Comparison of ENCODE assay signal across 1 cellular context in genomic region chr17:77247048-77247541, GRCh38.
TF ChIP-seq lines count a peak whose summit lies in the region.

No MANE protein-coding gene starts in this region.

TF ChIP-seq in HepG2, 621 proteins besides CTCF, POLR2A, EP300 and RAD21 (continued from another document and continues in another):
- TF ChIP-seq ZNF280B (CRISPR knock-in tag; IDR thresholded peaks at IDR 0.05; ENCODE audit: borderline replicate concordance) (no peak; the same call in 1 of the 2 replicates), MTF2 (CRISPR knock-in tag; IDR thresholded peaks at IDR 0.05; ENCODE audit: borderline replicate concordance) (peak; percentile 99), NCOA2 (CRISPR knock-in tag; IDR thresholded peaks at IDR 0.05) (no peak), CEBPZ (IDR thresholded peaks at IDR 0.05; ENCODE audit: low read length) (no peak), PLSCR1 (CRISPR knock-in tag; IDR thresholded peaks at IDR 0.05; ENCODE audit: borderline replicate concordance) (0 out of 2 replicates have a peak, but pooled peaks have one; percentile 53), ZNF253 (CRISPR knock-in tag; IDR thresholded peaks at IDR 0.05; ENCODE audit: borderline replicate concordance) (peak; percentile 68; the same call in 1 of the 2 replicates), FOSL1 (CRISPR knock-in tag; IDR thresholded peaks at IDR 0.05; ENCODE audit: borderline replicate concordance) (no peak), ZNF44 (CRISPR knock-in tag; IDR thresholded peaks at IDR 0.05) (no peak), ZNF362 (CRISPR knock-in tag; IDR thresholded peaks at IDR 0.05; ENCODE audit: borderline replicate concordance) (no peak), POLR2AphosphoS2 (IDR thresholded peaks at IDR 0.05; ENCODE audit: low read depth, low read length) (no peak), MEIS1 (CRISPR knock-in tag; IDR thresholded peaks at IDR 0.05; ENCODE audit: borderline replicate concordance) (peak; percentile 93; the same call in 1 of the 2 replicates), E2F2 (CRISPR knock-in tag; IDR thresholded peaks at IDR 0.05; ENCODE audit: borderline replicate concordance) (peak; percentile 72; the same call in 1 of the 2 replicates), ZNF513 (CRISPR knock-in tag; conservative IDR thresholded peaks at IDR 0.05) (0 out of 2 replicates have a peak, but pooled peaks have one; percentile 77), ZNF766 (CRISPR knock-in tag; IDR thresholded peaks at IDR 0.05; ENCODE audit: borderline replicate concordance) (no peak; the same call in 1 of the 2 replicates), FLYWCH1 (CRISPR knock-in tag; IDR thresholded peaks at IDR 0.05) (no peak), ZBTB37 (CRISPR knock-in tag; IDR thresholded peaks at IDR 0.05) (no peak), ZNF12 (CRISPR knock-in tag; IDR thresholded peaks at IDR 0.05) (no peak), ZBTB1 (CRISPR knock-in tag; IDR thresholded peaks at IDR 0.05; ENCODE audit: borderline replicate concordance) (no peak), JUND (CRISPR knock-in tag; IDR thresholded peaks at IDR 0.05) (no peak), SALL1 (CRISPR knock-in tag; IDR thresholded peaks at IDR 0.05) (peak; percentile 47; the same call in 1 of the 2 replicates), NFIB (CRISPR knock-in tag; IDR thresholded peaks at IDR 0.05; ENCODE audit: borderline replicate concordance) (no peak), RAD51 (IDR thresholded peaks at IDR 0.05; ENCODE audit: borderline replicate concordance) (no peak), MED8 (CRISPR knock-in tag; IDR thresholded peaks at IDR 0.05; ENCODE audit: insufficient replicate concordance) (no peak), ZNF713 (CRISPR knock-in tag; IDR thresholded peaks at IDR 0.05) (no peak), DMAP1 (CRISPR knock-in tag; IDR thresholded peaks at IDR 0.05) (no peak), MLLT10 (CRISPR knock-in tag; IDR thresholded peaks at IDR 0.05) (no peak), CC2D1A (CRISPR knock-in tag; IDR thresholded peaks at IDR 0.05) (no peak), IRF9 (CRISPR knock-in tag; IDR thresholded peaks at IDR 0.05; ENCODE audit: borderline replicate concordance) (no peak), STAT6 (CRISPR knock-in tag; IDR thresholded peaks at IDR 0.05; ENCODE audit: borderline replicate concordance) (no peak; the same call in 1 of the 2 replicates), TERF1 (CRISPR knock-in tag; IDR thresholded peaks at IDR 0.05) (no peak), FIP1L1 (IDR thresholded peaks at IDR 0.05; ENCODE audit: borderline replicate concordance, insufficient read depth, low read depth, low read length) (no peak), ZFY (CRISPR knock-in tag; IDR thresholded peaks at IDR 0.05) (no peak), PREB (CRISPR knock-in tag; IDR thresholded peaks at IDR 0.05) (no peak), ZNF230 (CRISPR knock-in tag; IDR thresholded peaks at IDR 0.05) (no peak), CSRNP2 (CRISPR knock-in tag; conservative IDR thresholded peaks at IDR 0.05; ENCODE audit: low read depth) (no peak), ZNF383 (CRISPR knock-in tag; IDR thresholded peaks at IDR 0.05; ENCODE audit: borderline replicate concordance) (0 out of 2 replicates have a peak, but pooled peaks have one; percentile 50), MLX (CRISPR knock-in tag; IDR thresholded peaks at IDR 0.05) (no peak)
